1 cellular context compared by ENCODE assay signal in genomic region chr17:11871773-11872172, GRCh38.
TF ChIP-seq lines count a peak whose summit lies in the region.

No MANE protein-coding gene starts in this region.

TF ChIP-seq in HepG2, 621 proteins besides CTCF, POLR2A, EP300 and RAD21 (continued from another document):
- peak; percentile 89 for TF ChIP-seq ZNF574 (CRISPR knock-in tag; IDR thresholded peaks at IDR 0.05)
TF ChIP-seq in HepG2: peak in this region for 1.
